ENCODE assay signal across 15 cellular contexts in the genomic region with DNA sequence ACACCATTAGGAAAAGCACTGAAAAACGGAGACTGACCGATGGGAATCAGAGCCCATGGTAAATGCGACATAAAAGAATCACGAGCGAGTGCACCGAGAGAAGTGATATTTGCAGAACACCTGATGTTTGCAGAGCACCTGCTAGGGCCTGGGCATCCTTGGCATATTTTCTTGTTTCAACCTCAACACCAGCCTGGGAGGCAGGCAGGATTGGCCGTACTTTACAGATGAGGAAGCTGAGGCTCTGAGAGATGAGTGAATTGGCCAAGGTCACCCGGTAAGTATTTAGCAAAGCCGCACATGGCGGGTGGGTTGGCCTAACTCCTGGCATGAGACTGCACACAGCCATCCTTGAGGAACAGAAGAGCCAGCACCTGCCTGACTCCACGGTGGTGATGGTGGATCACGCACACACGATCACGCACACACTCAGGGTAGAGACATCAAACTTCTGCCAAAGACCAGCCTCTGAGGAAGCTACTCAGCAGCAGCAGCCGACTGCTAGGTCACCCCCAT.
"Had no signal": no experiment of that assay in that cellular context is flagged by ENCODE, and none has a peak within 500 bp of the region (broad histone marks: within the 10 kb centered on the region; RNA-seq: fewer than 3 reads in every experiment).

No MANE protein-coding gene starts in this region.

- H3K36me3 ChIP-seq: ovary, uterus had no signal

- H3K9me3 ChIP-seq: adrenal gland, colonic mucosa, esophagus muscularis mucosa, lower lobe of right lung, ovary, tibial nerve, uterus had no signal

- H3K27ac ChIP-seq: colonic mucosa, esophagus muscularis mucosa, lower lobe of right lung, ovary, tibial nerve, uterus, WERI-Rb-1 had no signal

- H3K4me1 ChIP-seq: colonic mucosa, lower lobe of right lung, tibial nerve, uterus had no signal

- H3K4me3 ChIP-seq: adrenal gland, colonic mucosa, esophagus muscularis mucosa, lower lobe of right lung, ovary, tibial nerve, uterus had no signal

- DNase-seq: activated CD4-positive, alpha-beta memory T cell treated with anti-CD3 and anti-CD28 coated beads, Interleukin-2, amount 10 ng/mL, durations not matched to agents 7 days and 5 days; activated CD4-positive, alpha-beta T cell treated with anti-CD3 and anti-CD28 coated beads for 36 hours; activated effector memory CD4-positive, alpha-beta T cell treated with anti-CD3 and anti-CD28 coated beads, Interleukin-2, amount 50 U/mL, for 16 hours; activated T-cell treated with anti-CD3 and anti-CD28 coated beads, Interleukin-2, amount 50 U/mL, for 4 hours; central memory CD4-positive, alpha-beta T cell; colonic mucosa; hippocampal formation; lower lobe of right lung; ovary; uterus; WERI-Rb-1 had no signal

- H3K27me3 ChIP-seq: adrenal gland, colonic mucosa, esophagus muscularis mucosa, ovary, tibial nerve, uterus had no signal

- ATAC-seq: activated CD4-positive, alpha-beta T cell treated with anti-CD3 and anti-CD28 coated beads for 36 hours; activated T-cell treated with anti-CD3 and anti-CD28 coated beads, Interleukin-2, amount 50 U/mL, for 4 hours; lower lobe of right lung; stimulated activated memory B cell treated with anti-CD40 and anti-IgM and Interleukin-4, amounts not matched to agents 10 μg/mL and 1 μg/mL and 100 μg/mL, for 72 hours had no signal
